Comparison of ENCODE assay signal across 9 cellular contexts in genomic region chr11:105609341-105609781, GRCh38. TPM values are rescaled to one million over a fixed set of nuclear protein-coding genes. Genes with fewer than 3 reads are reported as not detected.
A peak's percentile ranks its signal among the peaks of the same experiment; 100 is the strongest.
DNase-seq lines count a peak whose midpoint lies in the region; ATAC-seq and TF ChIP-seq lines count a peak whose summit lies in the region.
"Had no signal": no experiment of that assay in that cellular context is flagged by ENCODE, and none has a peak within 500 bp of the region (broad histone marks: within the 10 kb centered on the region; RNA-seq: fewer than 3 reads in every experiment).

No MANE protein-coding gene starts in this region.

- no peak overlapping the region for H3K9ac ChIP-seq in mammary epithelial cell (ENCODE audit: insufficient read depth, low read length)

- H3K79me2 ChIP-seq in mammary epithelial cell (ENCODE audit: insufficient read depth, low read length) = no peaks in the 10 kb centered on the region

- intact Hi-C loops in mammary epithelial cell (cut with micrococcal nuclease) = no loop called here

- no peak overlapping the region for H3K27ac ChIP-seq in mammary epithelial cell (ENCODE audit: insufficient read depth, low read depth, low read length)

- peak; percentile 5 for DNase-seq in stimulated activated CD4-positive, alpha-beta T cell treated with anti-CD3 and anti-CD28 coated beads, Interleukin-1b, Interleukin-23, amount 100 ng/mL, for 48 hours
- DNase-seq in stimulated activated CD4-positive, alpha-beta T cell treated with anti-CD3 and anti-CD28 coated beads, Interleukin-4, amount 100 ng/mL, for 24 hours = no peak
- peak; percentile 56 for DNase-seq in NCI-H2227 (lab: John Stamatoyannopoulos, UW; ENCODE audit: unreplicated experiment)
- DNase-seq in mammary epithelial cell = peak; percentile 18
- DNase-seq in naive B cell = no peak
- DNase-seq in NCI-H2107 (lab: John Stamatoyannopoulos, UW) = no peak
- DNase-seq in DMS79 treated with DMSO at 0.1 percent for 48 hours (lab: John Stamatoyannopoulos, UW) = no peak

- ATAC-seq in HG02623 (IDR thresholded peaks at IDR 0.05; ENCODE audit: unreplicated experiment) = peak; percentile 65
- ATAC-seq in naive B cell (ENCODE audit: low read depth in 2 of 2) = no peak

- CTCF ChIA-PET in mammary epithelial cell (lab: Charles Lee; ENCODE audit: low non-redundant PET) = no interaction called here

- H3K4me1 Mint-ChIP-seq in naive B cell = peaks cover 9 to 20% (median 10%) of the 10 kb centered on the region in 3 donors

- 16% methylated on average over 5 of the region's 7 CpGs for WGBS in mammary epithelial cell (ENCODE audit: low coverage, missing lambda C conversion rate)

- H3K9me3 Mint-ChIP-seq in naive B cell = peaks cover 0 to 8% (median 4%) of the 10 kb centered on the region in 7 donors

- H2AFZ ChIP-seq in mammary epithelial cell (ENCODE audit: low read depth, low read length) = no peak overlapping the region

- peak; percentile 46 to 60 for TF ChIP-seq CTCF in mammary epithelial cell (conservative IDR thresholded peaks at IDR 0.05 in 1 of 2, IDR thresholded peaks at IDR 0.05 in 1 of 2; ENCODE audit: extremely low read depth in 1 of 2, insufficient read depth in 1 of 2, low read depth in 1 of 2, low read length in 2 of 2)

- no peaks in the 10 kb centered on the region for H3K36me3 ChIP-seq in mammary epithelial cell (ENCODE audit: insufficient read depth, low read length)
- H3K36me3 ChIP-seq: HAP-1 had no signal

- no peak overlapping the region for H3K4me3 ChIP-seq in mammary epithelial cell (replicated peaks in 1 of 3; ENCODE audit: insufficient read depth in 1 of 3, low read depth in 2 of 3, low read length in 3 of 3)
- H3K4me3 ChIP-seq: HAP-1 had no signal

- no peaks in the 10 kb centered on the region for H3K36me3 Mint-ChIP-seq in naive B cell

- H3K9me3 ChIP-seq in mammary epithelial cell (replicated peaks; ENCODE audit: insufficient read depth, low read length) = no peaks in the 10 kb centered on the region
- H3K9me3 ChIP-seq: HAP-1 had no signal

- H3K27me3 Mint-ChIP-seq in naive B cell = peaks cover 29 to 46% (median 38%) of the 10 kb centered on the region in 3 donors

- BruUV-seq in mammary epithelial cell (replicated peaks; lab: Mats Ljungman, UMichigan) = no TSS peak

- H3K4me2 ChIP-seq in mammary epithelial cell (ENCODE audit: insufficient read depth, low read depth, low read length) = no peak overlapping the region

- peak overlapping the region in 5 of 8 donors; percentile 30 to 80 (median 57) for H3K4me3 Mint-ChIP-seq in naive B cell

- in situ Hi-C loops in mammary epithelial cell (cut with MboI; ENCODE audit: low sequenced_read_pairs in 2 of 2) = no loop called here

- dilution Hi-C loops in mammary epithelial cell (cut with HindIII; ENCODE audit: low sequenced_read_pairs) = no loop called here

- H3K27ac Mint-ChIP-seq in naive B cell = no peak overlapping the region

- H3K4me1 ChIP-seq in mammary epithelial cell (ENCODE audit: insufficient read depth, low read length) = peaks cover 4% of the 10 kb centered on the region
- H3K4me1 ChIP-seq: HAP-1 had no signal

- no peaks in the 10 kb centered on the region for H4K20me1 ChIP-seq in mammary epithelial cell (ENCODE audit: insufficient read depth, low read length)

- H3K27me3 ChIP-seq in mammary epithelial cell (ENCODE audit: insufficient read depth, low read length) = peaks cover 20% of the 10 kb centered on the region

RNA-seq across cellular contexts. Expression of gene GRIA4, which starts 0.5 kb away (rescaled TPM):
- 1 to 10 TPM in 1 of 2 donors, not detected in 1; 2.7 TPM for total RNA-seq in mammary epithelial cell
- not detected for polyA plus RNA-seq in mammary epithelial cell
- polyA minus RNA-seq in mammary epithelial cell = not detected
- not detected for polyA plus RNA-seq in naive B cell (ENCODE audit: low read depth in 6 of 6)

Comparison
In these comparisons a context has a peak if more than half of its experiments do, and no peak if none do; other contexts are left out.
1. DNase-seq: peak in stimulated activated CD4-positive, alpha-beta T cell treated with anti-CD3 and anti-CD28 coated beads, Interleukin-1b, Interleukin-23, amount 100 ng/mL, for 48 hours (single experiment), NCI-H2227 (single experiment) and mammary epithelial cell (single experiment); none in stimulated activated CD4-positive, alpha-beta T cell treated with anti-CD3 and anti-CD28 coated beads, Interleukin-4, amount 100 ng/mL, for 24 hours (single experiment), naive B cell (single experiment), NCI-H2107 (single experiment) and DMS79 treated with DMSO at 0.1 percent for 48 hours (single experiment).